16 cellular contexts compared by ENCODE assay signal in genomic region chr13:80050252-80050651, GRCh38.
A peak's percentile ranks its signal among the peaks of the same experiment; 100 is the strongest.
DNase-seq lines count a peak whose midpoint lies in the region; TF ChIP-seq lines count a peak whose summit lies in the region.
"Had no signal": no experiment of that assay in that cellular context is flagged by ENCODE, and none has a peak within 500 bp of the region (broad histone marks: within the 10 kb centered on the region; RNA-seq: fewer than 3 reads in every experiment).

No MANE protein-coding gene starts in this region.

- peak; percentile 15 for DNase-seq in GM23248
- DNase-seq in NCI-H226, result peak; percentile 34
- peak; percentile 37 for DNase-seq in dermis blood vessel endothelial cell
- DNase-seq in osteoblast (ENCODE audit: insufficient read length, low spot score, missing footprints), result no peak
- no peak for DNase-seq in head of caudate nucleus
- no peak for DNase-seq in NCI-H187 treated with DMSO at 0.1 percent for 48 hours (lab: John Stamatoyannopoulos, UW)
- no peak for DNase-seq in H7
- DNase-seq: central memory CD4-positive, alpha-beta T cell; DMS 273 treated with DMSO at 0.1 percent for 48 hours; midbrain; NCI-H1105 treated with DMSO at 0.1 percent for 48 hours; NCI-H69; retina; T-helper 9 cell had no signal

- in situ Hi-C loops in GM23248 (cut with MboI), result no loop called here

- TF ChIP-seq CTCF in osteoblast (IDR thresholded peaks at IDR 0.05; ENCODE audit: extremely low read depth, low read depth, low read length), result no peak

- intact Hi-C loops in head of caudate nucleus (cut with DNase I), result no loop called here

- no peak overlapping the region for H3K4me2 ChIP-seq in GM23248 (ENCODE audit: unreplicated experiment)
- H3K4me2 ChIP-seq in osteoblast (ENCODE audit: insufficient read depth, low read length), result no peak overlapping the region

- no peaks in the 10 kb centered on the region for H4K20me1 ChIP-seq in GM23248 (ENCODE audit: insufficient read depth)
- H4K20me1 ChIP-seq in osteoblast (ENCODE audit: insufficient read depth, low read length), result no peaks in the 10 kb centered on the region

- H2AFZ ChIP-seq in GM23248 (no peak overlapping the region), osteoblast (ENCODE audit: low read length) (no peak overlapping the region)

- 97 to 100% methylated on average over 1 of the region's 1 CpG for WGBS in GM23248 (ENCODE audit: low coverage in 1 of 2, low lambda C conversion rate in 2 of 2, missing lambda C conversion rate in 2 of 2), 2 experiments

- peaks cover 41% of the 10 kb centered on the region for H3K4me1 ChIP-seq in GM23248 (ENCODE audit: insufficient read depth)
- peaks cover 33% of the 10 kb centered on the region for H3K4me1 ChIP-seq in osteoblast (ENCODE audit: insufficient read depth, low read length)

- peaks cover 33% of the 10 kb centered on the region for H3F3A ChIP-seq in GM23248 (ENCODE audit: insufficient read depth)

- H3K27ac ChIP-seq in GM23248, result no peak overlapping the region
- H3K27ac ChIP-seq in osteoblast (ENCODE audit: low read depth, low read length), result peak overlapping the region; percentile 68
- H3K27ac ChIP-seq: C4-2B, neutrophil had no signal

- H3K27me3 ChIP-seq in GM23248 (replicated peaks; ENCODE audit: insufficient read depth), result no peaks in the 10 kb centered on the region
- no peaks in the 10 kb centered on the region for H3K27me3 ChIP-seq in osteoblast (ENCODE audit: insufficient read depth, low read length)
- H3K27me3 ChIP-seq in H7 (ENCODE audit: control insufficient read depth, insufficient read depth, low read length), result no peaks in the 10 kb centered on the region
- H3K27me3 ChIP-seq: neutrophil had no signal

- no peaks in the 10 kb centered on the region for H3K9me2 ChIP-seq in GM23248 (ENCODE audit: insufficient read depth)

- H3K36me3 ChIP-seq in GM23248 (ENCODE audit: low read depth), result no peaks in the 10 kb centered on the region
- H3K36me3 ChIP-seq in osteoblast (ENCODE audit: insufficient read depth, low read length), result no peaks in the 10 kb centered on the region
- no peaks in the 10 kb centered on the region for H3K36me3 ChIP-seq in H7 (replicated peaks; ENCODE audit: control insufficient read depth, insufficient read depth, low read length)
- H3K36me3 ChIP-seq: neutrophil had no signal

- H3K9ac ChIP-seq in GM23248, result no peak overlapping the region

- H3K4me3 ChIP-seq in GM23248 (no peak overlapping the region), osteoblast (ENCODE audit: insufficient read depth, low read length) (no peak overlapping the region), H7 (ENCODE audit: insufficient read depth, low read depth, low read length) (no peak overlapping the region)

- H3K79me2 ChIP-seq in GM23248 (ENCODE audit: insufficient read depth), result no peaks in the 10 kb centered on the region
- H3K79me2 ChIP-seq in osteoblast (ENCODE audit: insufficient read depth, low read length), result no peaks in the 10 kb centered on the region

- H3K9me3 ChIP-seq in GM23248 (ENCODE audit: low read depth) (no peaks in the 10 kb centered on the region), osteoblast (ENCODE audit: low read depth, low read length) (no peaks in the 10 kb centered on the region)
- H3K9me3 ChIP-seq: neutrophil had no signal

Comparison
In these comparisons a context has a peak if more than half of its experiments do, and no peak if none do; other contexts are left out.
1. DNase-seq: peak in GM23248 (single experiment), NCI-H226 (single experiment) and dermis blood vessel endothelial cell (single experiment); none in osteoblast (single experiment), head of caudate nucleus (0 of 42), NCI-H187 treated with DMSO at 0.1 percent for 48 hours (single experiment) and H7 (single experiment).